Comparison of ENCODE assay signal across 8 cellular contexts in the genomic region with DNA sequence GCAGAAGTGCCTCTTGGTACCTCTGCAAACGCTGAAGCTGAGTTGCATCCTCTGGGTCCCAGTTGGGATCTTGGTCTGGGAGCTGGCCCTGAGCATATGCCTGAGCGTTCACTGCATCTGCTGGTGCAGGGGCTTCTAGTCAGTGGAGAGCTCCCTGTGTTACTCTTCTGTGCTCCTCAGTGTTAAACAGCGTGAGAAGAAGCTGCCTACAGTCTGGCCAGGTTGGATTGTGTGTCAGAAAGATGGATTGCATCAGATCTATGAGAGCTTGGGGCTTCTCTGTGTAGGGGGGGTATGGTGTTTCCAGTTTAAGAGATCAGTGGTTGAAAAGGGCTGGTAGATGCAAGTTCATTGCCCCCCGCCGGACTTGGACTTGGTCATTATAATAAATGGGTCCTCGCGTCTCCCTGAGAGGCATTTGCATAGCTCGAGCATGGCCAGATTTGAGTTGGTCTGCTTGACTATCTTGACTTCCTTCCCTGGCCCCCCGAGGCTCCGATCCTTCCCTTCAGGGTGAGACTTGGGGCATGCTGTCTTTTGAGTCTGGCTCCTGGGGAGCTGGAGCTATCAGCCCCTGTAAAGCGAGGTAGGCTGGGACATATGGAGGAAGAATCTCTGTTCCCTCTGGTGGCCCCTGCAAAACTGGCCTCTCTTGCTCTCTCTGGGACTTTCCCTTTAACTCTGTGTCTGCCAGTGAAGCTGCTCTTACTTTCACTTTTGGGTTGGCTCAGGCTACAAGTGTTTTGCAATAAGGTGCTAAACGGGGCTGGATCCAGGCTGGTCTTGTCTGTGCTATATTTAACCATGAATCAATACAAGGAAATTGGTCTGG. TPM values are rescaled to one million over a fixed set of nuclear protein-coding genes. Genes with fewer than 3 reads are reported as not detected.
DNase-seq lines count a peak whose midpoint lies in the region; ATAC-seq and TF ChIP-seq lines count a peak whose summit lies in the region.

No MANE protein-coding gene starts in this region.

- no peak for TF ChIP-seq CTCF in Calu3 (IDR thresholded peaks at IDR 0.05; ENCODE audit: unreplicated experiment)
- TF ChIP-seq CTCF in HEK293 (tag by site-specific recombination; IDR thresholded peaks at IDR 0.05), result no peak
- TF ChIP-seq CTCF in uterus (IDR thresholded peaks at IDR 0.05), result no peak

- H3K9me3 ChIP-seq in HEK293 (ENCODE audit: control insufficient read depth, insufficient read depth, low read depth, low read length) (no peaks in the 10 kb centered on the region), uterus (no peaks in the 10 kb centered on the region)

- ATAC-seq in naive B cell (ENCODE audit: low read depth in 2 of 2), result peak; percentile 82 to 93

- H3K4me1 Mint-ChIP-seq in Calu3 (ENCODE audit: low read depth, unreplicated experiment) (peaks cover 30% of the 10 kb centered on the region), naive B cell (peaks cover 16 to 24% (median 23%) of the 10 kb centered on the region in 3 donors)

- no peak for TF ChIP-seq POLR2A in uterus (IDR thresholded peaks at IDR 0.05)

- H3K27ac Mint-ChIP-seq in Calu3 (ENCODE audit: unreplicated experiment) (peak overlapping the region; percentile 16), naive B cell (peak overlapping the region in 5 of 6 donors; percentile 2 to 93 (median 71))

- DNase-seq in Calu3 (peak; percentile 58), SK-MEL-5 (ENCODE audit: low read depth, low spot score) (peak; percentile 1), dedifferentiated amniotic fluid mesenchymal stem cell (ENCODE audit: extremely low spot score) (peak; percentile 61), naive B cell (peak; percentile 9), uterus (peak in 1 of 2 donors; percentile 46), DMS 273 (lab: John Stamatoyannopoulos, UW; ENCODE audit: unreplicated experiment) (no peak), NCI-H345 (lab: John Stamatoyannopoulos, UW) (no peak)

- peaks cover 15% of the 10 kb centered on the region for H3K36me3 Mint-ChIP-seq in Calu3 (ENCODE audit: insufficient read depth, unreplicated experiment)
- no peaks in the 10 kb centered on the region for H3K36me3 Mint-ChIP-seq in naive B cell

- POLR2A ChIA-PET in HEK293 (lab: Yijun Ruan, JAX), result no interaction called here

- CTCF ChIA-PET in Calu3 (lab: Charles Lee) (no interaction called here), HEK293 (lab: Yijun Ruan, JAX) (no interaction called here)

- BruUV-seq in Calu3 (replicated peaks; lab: Mats Ljungman, UMichigan), result no TSS peak

- H3K36me3 ChIP-seq in HEK293 (ENCODE audit: control insufficient read depth in 2 of 2, insufficient read depth in 1 of 2, low read length in 2 of 2) (no peaks in the 10 kb centered on the region), uterus (no peaks in the 10 kb centered on the region)

- intact Hi-C loops in Calu3 (cut with micrococcal nuclease; ENCODE audit: unreplicated experiment), result loop anchor here (10.0 kb wide), 1 partner anchor 167 kb away; no protein-coding TSS in a partner anchor
- intact Hi-C loops in uterus (cut with DNase I; ENCODE audit: low total_unique reads), result no loop called here

- in situ Hi-C loops in SK-MEL-5 (cut with HindIII; ENCODE audit: low pct_unique_long_range_greater_than_20kb, low sequenced_read_pairs), result no loop called here

- H3K4me3 ChIP-seq in HEK293 (ENCODE audit: low read depth, low read length), result no peak overlapping the region
- H3K4me3 ChIP-seq in uterus, result peak overlapping the region; percentile 24 to 39

- H3K9me3 Mint-ChIP-seq in Calu3 (ENCODE audit: low read depth, unreplicated experiment), result no peaks in the 10 kb centered on the region
- peaks cover 0 to 3% (median 0%) of the 10 kb centered on the region in 7 donors for H3K9me3 Mint-ChIP-seq in naive B cell

- no peaks in the 10 kb centered on the region for H3K27me3 ChIP-seq in uterus

- no peaks in the 10 kb centered on the region for H3K4me1 ChIP-seq in HEK293 (ENCODE audit: control insufficient read depth, insufficient read depth, low read length)
- no peaks in the 10 kb centered on the region for H3K4me1 ChIP-seq in uterus

- H3K27ac ChIP-seq in HEK293 (ENCODE audit: extremely low read depth, low read depth, low read length), result no peak overlapping the region
- peak overlapping the region; percentile 54 to 61 for H3K27ac ChIP-seq in uterus

- H3K27me3 Mint-ChIP-seq in Calu3 (ENCODE audit: unreplicated experiment) (no peaks in the 10 kb centered on the region), naive B cell (peaks cover 0 to 3% (median 1%) of the 10 kb centered on the region in 3 donors)

- peak overlapping the region; percentile 35 for H3K4me3 Mint-ChIP-seq in Calu3 (ENCODE audit: low read depth, unreplicated experiment)
- peak overlapping the region; percentile 71 to 94 (median 86) for H3K4me3 Mint-ChIP-seq in naive B cell

TF ChIP-seq in HEK293, 187 proteins besides CTCF, POLR2A, EP300 and RAD21:
- TF ChIP-seq PRDM1 (tag by site-specific recombination; IDR thresholded peaks at IDR 0.05) (0 out of 2 replicates have a peak, but pooled peaks have one; percentile 8), SCRT1 (tag by site-specific recombination; IDR thresholded peaks at IDR 0.05; ENCODE audit: borderline replicate concordance) (no peak)

RNA-seq across cellular contexts. Expression of gene OR10H4, which starts 52.9 kb away (rescaled TPM):
- total RNA-seq in Calu3 (2022) (not detected in 2 replicates), uterus (not detected)
- total RNA-seq in SK-MEL-5 (2014; rRNA removed; shearing (Covaris generic)), result not detected in 2 replicates
- polyA plus RNA-seq in SK-MEL-5 (2015; cell fraction: cytosol; rRNA removed), result not detected in 2 replicates
- not detected in 2 replicates for polyA plus RNA-seq in SK-MEL-5 (2015; cell fraction: nucleus; rRNA removed)
- not detected for polyA plus RNA-seq in naive B cell (ENCODE audit: low read depth in 6 of 6)

Comparison
In these comparisons a context has a peak if more than half of its experiments do, and no peak if none do; other contexts are left out.
1. DNase-seq: peak in Calu3 (single experiment), SK-MEL-5 (single experiment), dedifferentiated amniotic fluid mesenchymal stem cell (single experiment) and naive B cell (single experiment); none in DMS 273 (single experiment) and NCI-H345 (single experiment).